Comparison of ENCODE assay signal across 9 cellular contexts in genomic region chr7:44496385-44496784, GRCh38. TPM values are rescaled to one million over a fixed set of nuclear protein-coding genes. Genes with fewer than 3 reads are reported as not detected.
"Had no signal": no experiment of that assay in that cellular context is flagged by ENCODE, and none has a peak within 500 bp of the region (broad histone marks: within the 10 kb centered on the region; RNA-seq: fewer than 3 reads in every experiment).

No MANE protein-coding gene starts in this region.

- DNase-seq: H9, HCEC 1CT, KG1 had no signal

- H3K9me3 Mint-ChIP-seq: GM23338, H9, IgD-negative memory B cell had no signal

- H3K36me3 Mint-ChIP-seq: IgD-negative memory B cell had no signal

- H3K4me3 Mint-ChIP-seq: GM23338, H9, IgD-negative memory B cell had no signal

- H3K27ac Mint-ChIP-seq: GM23338, H9, IgD-negative memory B cell had no signal

- FAIRE-seq: H1, H54 had no signal

- H3K4me3 ChIP-seq: GM23338 had no signal

- H3K4me2 ChIP-seq: GM23338 had no signal

- H2AFZ ChIP-seq: GM23338 had no signal

- H3K27ac ChIP-seq: HL-60 had no signal

- H3K4me1 Mint-ChIP-seq: GM23338 had no signal

RNA-seq across cellular contexts. Expression of gene NPC1L1, which starts 44.7 kb away (rescaled TPM):
- total RNA-seq: GM23338, HT1080 had no signal
- polyA plus RNA-seq: IgD-negative memory B cell had no signal
